20 cellular contexts compared by ENCODE assay signal in the genomic region with DNA sequence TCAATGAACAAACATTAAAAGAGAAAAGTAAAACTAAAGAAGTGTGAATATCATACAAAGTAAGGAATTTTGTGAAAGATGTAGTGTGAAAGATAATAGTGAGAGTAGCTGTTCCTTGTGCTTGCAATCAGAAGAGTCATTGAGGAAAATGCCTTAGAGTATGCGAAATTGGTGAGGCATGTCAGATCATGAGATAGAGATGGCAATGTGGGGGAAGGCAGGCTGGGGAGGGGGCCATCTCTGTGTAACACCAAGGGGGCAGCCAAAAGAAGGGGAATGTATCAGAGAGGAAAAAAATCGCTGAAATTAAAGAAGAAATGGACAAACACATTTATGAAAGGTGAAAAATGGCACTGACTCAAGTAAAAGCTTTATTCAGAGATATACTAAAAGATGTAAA.
"Had no signal": no experiment of that assay in that cellular context is flagged by ENCODE, and none has a peak within 500 bp of the region (broad histone marks: within the 10 kb centered on the region; RNA-seq: fewer than 3 reads in every experiment).

No MANE protein-coding gene starts in this region.

- H3K36me3 ChIP-seq: heart left ventricle, neural progenitor cell, ovary, suprapubic skin, thyroid gland, upper lobe of left lung, uterus had no signal

- H3K9ac ChIP-seq: neural progenitor cell had no signal

- H3K4me2 ChIP-seq: neural progenitor cell had no signal

- H3K27me3 ChIP-seq: heart left ventricle, neural progenitor cell, ovary, suprapubic skin, thyroid gland, upper lobe of left lung, uterus had no signal

- ATAC-seq: esophagus mucosa; heart left ventricle; left colon; mucosa of descending colon; naive thymus-derived CD8-positive, alpha-beta T cell had no signal

- H3K9me3 Mint-ChIP-seq: neural progenitor cell had no signal

- DNase-seq: effector memory CD4-positive, alpha-beta T cell; heart left ventricle; hippocampal formation; left colon; mucosa of descending colon; naive thymus-derived CD8-positive, alpha-beta T cell; nucleus accumbens; ovary; right cardiac atrium; small intestine; stimulated activated CD4-positive, alpha-beta T cell treated with anti-CD3 and anti-CD28 coated beads, Interleukin-2, amount 100 ng/mL, for 48 hours; stimulated activated naive CD4-positive, alpha-beta T cell treated with Interleukin-2 at 50 U/mL for 16 hours; thyroid gland; upper lobe of left lung; uterus had no signal

- H3K36me3 Mint-ChIP-seq: neural progenitor cell had no signal

- H3K9me3 ChIP-seq: mucosa of descending colon, suprapubic skin, thyroid gland, uterus had no signal

- H3K4me1 ChIP-seq: neural progenitor cell, suprapubic skin, thyroid gland, upper lobe of left lung, uterus had no signal

- H3K27ac ChIP-seq: coronary artery, neural progenitor cell, suprapubic skin, thyroid gland, upper lobe of left lung, uterus had no signal

- H3K27me3 Mint-ChIP-seq: progenitor cell of endocrine pancreas had no signal

- H3K4me3 Mint-ChIP-seq: naive thymus-derived CD8-positive, alpha-beta T cell; neural progenitor cell had no signal

- H3K4me3 ChIP-seq: coronary artery, heart left ventricle, mucosa of descending colon, neural progenitor cell, ovary, suprapubic skin, thyroid gland, upper lobe of left lung, uterus had no signal

- H3K27ac Mint-ChIP-seq: naive thymus-derived CD8-positive, alpha-beta T cell; neural progenitor cell; progenitor cell of endocrine pancreas had no signal
